10 cellular contexts compared by ENCODE assay signal in the genomic region with DNA sequence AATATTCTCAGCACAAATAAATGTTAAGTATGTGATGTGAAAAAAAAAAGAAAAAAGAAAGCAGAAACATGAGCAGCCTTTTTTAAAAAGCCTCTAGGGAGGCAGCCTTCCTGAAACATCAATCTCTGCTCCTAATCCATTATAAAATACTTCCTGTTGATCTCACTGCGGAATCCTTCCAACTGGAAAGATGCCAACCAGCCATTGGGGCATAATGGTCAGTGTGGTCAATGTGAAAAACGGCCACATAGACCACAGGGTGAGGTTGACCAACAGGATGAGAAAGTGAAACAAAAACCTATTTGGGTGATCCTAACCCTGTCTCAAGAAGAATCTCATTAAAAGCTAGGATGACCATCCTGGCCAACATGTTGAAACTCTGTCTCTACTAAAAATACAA. TPM values are rescaled to one million over a fixed set of nuclear protein-coding genes. Genes with fewer than 3 reads are reported as not detected.
A peak's percentile ranks its signal among the peaks of the same experiment; 100 is the strongest.
DNase-seq lines count a peak whose midpoint lies in the region; ATAC-seq and TF ChIP-seq lines count a peak whose summit lies in the region.
"Had no signal": no experiment of that assay in that cellular context is flagged by ENCODE, and none has a peak within 500 bp of the region (broad histone marks: within the 10 kb centered on the region; RNA-seq: fewer than 3 reads in every experiment).

No MANE protein-coding gene starts in this region.

- DNase-seq in NCI-H748 treated with DMSO at 0.1 percent for 48 hours (lab: John Stamatoyannopoulos, UW), result peak; percentile 44
- no peak for DNase-seq in activated CD8-positive, alpha-beta memory T cell treated with anti-CD3 and anti-CD28 coated beads for 24 hours
- no peak for DNase-seq in GM13976 (ENCODE audit: low spot score)
- no peak for DNase-seq in endothelial cell (ENCODE audit: low spot score)

- TF ChIP-seq EP300 in gastroesophageal sphincter (IDR thresholded peaks at IDR 0.05), result no peak

- H3K4me1 ChIP-seq in gastroesophageal sphincter (no peaks in the 10 kb centered on the region), subcutaneous abdominal adipose tissue (ENCODE audit: control insufficient read depth in 5 of 5, insufficient read depth in 5 of 5, low read length in 5 of 5) (peaks cover 0 to 9% (median 8%) of the 10 kb centered on the region in 5 donors)

- H3K27ac ChIP-seq in gastroesophageal sphincter (peak overlapping the region in 1 of 4 donors; percentile 6), subcutaneous abdominal adipose tissue (ENCODE audit: low read depth, low read length) (no peak overlapping the region)

- ATAC-seq in GM19351 (IDR thresholded peaks at IDR 0.05; ENCODE audit: unreplicated experiment), result peak; percentile 71
- ATAC-seq in gastroesophageal sphincter, result peak; percentile 78
- no peak for ATAC-seq in HG03045 (IDR thresholded peaks at IDR 0.05; ENCODE audit: unreplicated experiment)
- ATAC-seq: activated naive CD4-positive, alpha-beta T cell treated with anti-CD3 and anti-CD28 coated beads, Interleukin-2, amount 50 U/mL, for 72 hours; stimulated activated memory B cell treated with anti-CD40 and anti-IgM and Interleukin-4, amounts not matched to agents 10 μg/mL and 1 μg/mL and 100 μg/mL, for 72 hours had no signal

- H3K4me3 ChIP-seq in gastroesophageal sphincter, result no peak overlapping the region
- peak overlapping the region in 4 of 5 donors; percentile 8 to 43 (median 24) for H3K4me3 ChIP-seq in subcutaneous abdominal adipose tissue (ENCODE audit: low read depth in 1 of 5, low read length in 5 of 5)

- peaks cover 5% of the 10 kb centered on the region for H3K27me3 ChIP-seq in gastroesophageal sphincter
- H3K27me3 ChIP-seq in subcutaneous abdominal adipose tissue (ENCODE audit: control insufficient read depth in 5 of 5, insufficient read depth in 4 of 5, low read length in 5 of 5), result no peaks in the 10 kb centered on the region

- H3K36me3 ChIP-seq in gastroesophageal sphincter (peaks cover 0 to 43% of the 10 kb centered on the region in 2 donors), subcutaneous abdominal adipose tissue (ENCODE audit: control insufficient read depth in 5 of 5, insufficient read depth in 5 of 5, low read length in 5 of 5) (peaks cover 15 to 48% (median 39%) of the 10 kb centered on the region in 5 donors)

- no peak for TF ChIP-seq POLR2A in gastroesophageal sphincter (IDR thresholded peaks at IDR 0.05)

- peaks cover 29% of the 10 kb centered on the region for H3K36me3 Mint-ChIP-seq in endothelial cell (ENCODE audit: low read depth, unreplicated experiment)
- H3K36me3 Mint-ChIP-seq: stimulated activated memory B cell treated with anti-CD40 and anti-IgM and Interleukin-4, amounts not matched to agents 10 μg/mL and 1 μg/mL and 100 μg/mL, for 72 hours had no signal

- no peak overlapping the region for H3K9ac ChIP-seq in subcutaneous abdominal adipose tissue (ENCODE audit: low read length in 5 of 5)

- no peak overlapping the region for H3K27ac Mint-ChIP-seq in endothelial cell (ENCODE audit: unreplicated experiment)
- H3K27ac Mint-ChIP-seq: activated naive CD4-positive, alpha-beta T cell treated with anti-CD3 and anti-CD28 coated beads, Interleukin-2, amount 50 U/mL, for 72 hours; stimulated activated memory B cell treated with anti-CD40 and anti-IgM and Interleukin-4, amounts not matched to agents 10 μg/mL and 1 μg/mL and 100 μg/mL, for 72 hours had no signal

- no peaks in the 10 kb centered on the region for H3K9me3 Mint-ChIP-seq in endothelial cell (ENCODE audit: unreplicated experiment)
- H3K9me3 Mint-ChIP-seq: activated naive CD4-positive, alpha-beta T cell treated with anti-CD3 and anti-CD28 coated beads, Interleukin-2, amount 50 U/mL, for 72 hours; stimulated activated memory B cell treated with anti-CD40 and anti-IgM and Interleukin-4, amounts not matched to agents 10 μg/mL and 1 μg/mL and 100 μg/mL, for 72 hours had no signal

- 27 to 67% methylated on average over 2 of the region's 2 CpGs for WGBS in gastroesophageal sphincter (ENCODE audit: low coverage in 1 of 2), 2 donors

- TF ChIP-seq CTCF in gastroesophageal sphincter (IDR thresholded peaks at IDR 0.05) (no peak), GM13976 (IDR thresholded peaks at IDR 0.05; ENCODE audit: borderline replicate concordance, control extremely low read depth, extremely low read depth, insufficient read depth, missing control alignments) (no peak), endothelial cell (IDR thresholded peaks at IDR 0.05; ENCODE audit: unreplicated experiment) (no peak)

- no peaks in the 10 kb centered on the region for H3K4me1 Mint-ChIP-seq in endothelial cell (ENCODE audit: unreplicated experiment)
- H3K4me1 Mint-ChIP-seq: stimulated activated memory B cell treated with anti-CD40 and anti-IgM and Interleukin-4, amounts not matched to agents 10 μg/mL and 1 μg/mL and 100 μg/mL, for 72 hours had no signal

- H3K9me3 ChIP-seq in gastroesophageal sphincter (no peaks in the 10 kb centered on the region), subcutaneous abdominal adipose tissue (ENCODE audit: control insufficient read depth in 5 of 5, low read length in 5 of 5) (no peaks in the 10 kb centered on the region)

- in situ Hi-C loops in GM13976 (cut with MboI; ENCODE audit: low sequenced_read_pairs, unreplicated experiment), result no loop called here

- no peak overlapping the region for H3K4me3 Mint-ChIP-seq in endothelial cell (ENCODE audit: unreplicated experiment)
- H3K4me3 Mint-ChIP-seq: stimulated activated memory B cell treated with anti-CD40 and anti-IgM and Interleukin-4, amounts not matched to agents 10 μg/mL and 1 μg/mL and 100 μg/mL, for 72 hours had no signal

- H3K27me3 Mint-ChIP-seq in endothelial cell (ENCODE audit: unreplicated experiment), result peaks cover 3% of the 10 kb centered on the region

RNA-seq across cellular contexts. Expression of a gene that starts 26.1 kb away (rescaled TPM):
- total RNA-seq in gastroesophageal sphincter (100 to 1,000 TPM in 1 of 4 donors, 10 to 100 TPM in 3; 54.4 to 113 (median 71.3) TPM), endothelial cell (ENCODE audit: unreplicated experiment) (0.31 TPM)
- total RNA-seq: activated naive CD4-positive, alpha-beta T cell treated with anti-CD3 and anti-CD28 coated beads, Interleukin-2, amount 50 U/mL, for 72 hours had no signal

Comparison
In these comparisons a context has a peak if more than half of its experiments do, and no peak if none do; other contexts are left out.
1. H3K4me3 ChIP-seq: peak in subcutaneous abdominal adipose tissue (4 of 5); none in gastroesophageal sphincter (0 of 2).
2. RNA of a gene that starts 26.1 kb away (total RNA-seq): 54.4 to 113 TPM in gastroesophageal sphincter; 0.31 TPM in endothelial cell (single experiment); every median in the first group is over 10 times any median in the second.